ENCODE assay signal across 8 cellular contexts in genomic region chr12:109461049-109461845, GRCh38. TPM values are rescaled to one million over a fixed set of nuclear protein-coding genes. Genes with fewer than 3 reads are reported as not detected.
DNase-seq lines count a peak whose midpoint lies in the region; ATAC-seq and TF ChIP-seq lines count a peak whose summit lies in the region.

No MANE protein-coding gene starts in this region.

- BruUV-seq in MCF 10A (replicated peaks; lab: Mats Ljungman, UMichigan), result no TSS peak

- intact Hi-C loops in MCF 10A (cut with micrococcal nuclease), result no loop called here

- peak overlapping the region; percentile 98 to 100 for H2BK12ac ChIP-seq in mesenchymal stem cell (ENCODE audit: low read length in 2 of 2)

- peaks cover 54% of the 10 kb centered on the region for H3K36me3 ChIP-seq in CD4-positive, CD25-positive, alpha-beta regulatory T cell (ENCODE audit: control insufficient read depth, insufficient read depth, low read length)
- peaks cover 55% of the 10 kb centered on the region for H3K36me3 ChIP-seq in MG63
- peaks cover 35 to 45% of the 10 kb centered on the region in 2 experiments for H3K36me3 ChIP-seq in mesenchymal stem cell (ENCODE audit: control insufficient read depth in 1 of 2, insufficient read depth in 2 of 2, low read depth in 1 of 2, low read length in 2 of 2)
- H3K36me3 ChIP-seq in HAP-1 (replicated peaks), result peaks cover 27% of the 10 kb centered on the region

- in situ Hi-C loops in HAP-1 (cut with MboI; ENCODE audit: low sequenced_read_pairs), result no loop called here

- no peaks in the 10 kb centered on the region for H3K27me3 Mint-ChIP-seq in CD4-positive, CD25-positive, alpha-beta regulatory T cell
- no peaks in the 10 kb centered on the region for H3K27me3 Mint-ChIP-seq in MCF 10A (ENCODE audit: insufficient read depth, unreplicated experiment)

- TF ChIP-seq CTCF in MCF 10A (IDR thresholded peaks at IDR 0.05; ENCODE audit: unreplicated experiment), result no peak

- peak overlapping the region; percentile 99 for H3K4ac ChIP-seq in mesenchymal stem cell (ENCODE audit: low read depth in 1 of 2, low read length in 2 of 2)

- CTCF ChIA-PET in MCF 10A (lab: Yijun Ruan, JAX), result interaction anchor here (0.6 to 2.3 kb wide), 5 partner anchors 10 to 135 kb away, joined by 3 to 8 read pairs (median 3); partner anchors contain the start of gene KCTD10

- H3K27ac Mint-ChIP-seq in CD4-positive, CD25-positive, alpha-beta regulatory T cell, result peak overlapping the region; percentile 52 to 86 (median 69)
- peak overlapping the region; percentile 97 for H3K27ac Mint-ChIP-seq in MCF 10A (ENCODE audit: low read depth, unreplicated experiment)

- H3K36me3 Mint-ChIP-seq in CD4-positive, CD25-positive, alpha-beta regulatory T cell, result peaks cover 47% of the 10 kb centered on the region
- H3K36me3 Mint-ChIP-seq in MCF 10A (ENCODE audit: insufficient read depth, unreplicated experiment), result peaks cover 59% of the 10 kb centered on the region

- no peak overlapping the region for H2AFZ ChIP-seq in mesenchymal stem cell (ENCODE audit: low read depth, low read length)

- peak overlapping the region; percentile 77 for H2AK5ac ChIP-seq in mesenchymal stem cell (ENCODE audit: low read length, severe bottlenecking)

- POLR2A ChIA-PET in MCF 10A (lab: Yijun Ruan, JAX), result interaction anchor here (0.5 to 6.0 kb wide), 9 partner anchors 12 to 1777 kb away, joined by 3 to 130 read pairs (median 4); partner anchors contain the start of genes KCTD10, MMAB, MVK and UBE3B

- H3K4me1 Mint-ChIP-seq in CD4-positive, CD25-positive, alpha-beta regulatory T cell, result peaks cover 0 to 63% (median 27%) of the 10 kb centered on the region in 4 donors
- H3K4me1 Mint-ChIP-seq in MCF 10A (ENCODE audit: insufficient read depth, unreplicated experiment), result peaks cover 53% of the 10 kb centered on the region

- H2BK5ac ChIP-seq in mesenchymal stem cell (ENCODE audit: low read depth, low read length, poor library complexity, severe bottlenecking), result peak overlapping the region; percentile 33

- no peak overlapping the region for H3K27ac ChIP-seq in CD4-positive, CD25-positive, alpha-beta regulatory T cell (ENCODE audit: insufficient read depth, low read length, poor library complexity, severe bottlenecking)
- H3K27ac ChIP-seq in mesenchymal stem cell (ENCODE audit: low read length, poor library complexity, severe bottlenecking), result peak overlapping the region; percentile 100

- no peaks in the 10 kb centered on the region for H3K9me3 Mint-ChIP-seq in CD4-positive, CD25-positive, alpha-beta regulatory T cell
- no peaks in the 10 kb centered on the region for H3K9me3 Mint-ChIP-seq in MCF 10A (ENCODE audit: unreplicated experiment)

- H3K4me3 ChIP-seq in CD4-positive, CD25-positive, alpha-beta regulatory T cell (ENCODE audit: low read depth, low read length), result no peak overlapping the region
- H3K4me3 ChIP-seq in MG63 (no peak overlapping the region), mesenchymal stem cell (ENCODE audit: insufficient read depth in 1 of 2, low read depth in 1 of 2, low read length in 2 of 2) (peak overlapping the region in 1 of 2 experiments; percentile 12), HAP-1 (no peak overlapping the region)

- peaks cover 7% of the 10 kb centered on the region for H3K4me1 ChIP-seq in CD4-positive, CD25-positive, alpha-beta regulatory T cell (ENCODE audit: control insufficient read depth, insufficient read depth, low read length, poor library complexity, severe bottlenecking)
- peaks cover 48% of the 10 kb centered on the region for H3K4me1 ChIP-seq in mesenchymal stem cell (ENCODE audit: control insufficient read depth, insufficient read depth, low read depth, low read length)
- peaks cover 17% of the 10 kb centered on the region for H3K4me1 ChIP-seq in HAP-1

- H3K23ac ChIP-seq in mesenchymal stem cell (ENCODE audit: low read length in 2 of 2), result peak overlapping the region in 1 of 2 experiments; percentile 84

- H3K27me3 ChIP-seq in CD4-positive, CD25-positive, alpha-beta regulatory T cell (ENCODE audit: control insufficient read depth, insufficient read depth, low read length), result no peaks in the 10 kb centered on the region
- H3K27me3 ChIP-seq in MG63, result no peaks in the 10 kb centered on the region
- H3K27me3 ChIP-seq in mesenchymal stem cell (ENCODE audit: control insufficient read depth in 1 of 2, insufficient read depth in 1 of 2, low read length in 2 of 2), result no peaks in the 10 kb centered on the region
- no peaks in the 10 kb centered on the region for H3K27me3 ChIP-seq in HAP-1 (ENCODE audit: low read depth)

- peak overlapping the region; percentile 95 for H2BK120ac ChIP-seq in mesenchymal stem cell (ENCODE audit: low read depth, low read length)

- peak in 1 of 3 donors; percentile 15 for DNase-seq in CD4-positive, CD25-positive, alpha-beta regulatory T cell
- DNase-seq in MG63 (peak; percentile 38), MCF 10A (ENCODE audit: unreplicated experiment) (no peak), mesenchymal stem cell (peak; percentile 93), HAP-1 (ENCODE audit: low spot score in 2 of 2) (no peak), NCI-H1694 treated with DMSO at 0.1 percent for 48 hours (lab: John Stamatoyannopoulos, UW) (no peak), NCI-H1417 (lab: John Stamatoyannopoulos, UW) (no peak)

- peak overlapping the region; percentile 95 for H3K9ac ChIP-seq in mesenchymal stem cell (ENCODE audit: low read length)

- peak overlapping the region; percentile 100 for H4K91ac ChIP-seq in mesenchymal stem cell (ENCODE audit: low read length)

- peaks cover 5% of the 10 kb centered on the region for H3K79me1 ChIP-seq in mesenchymal stem cell (replicated peaks; ENCODE audit: low read length, poor library complexity, severe bottlenecking)

- H2BK15ac ChIP-seq in mesenchymal stem cell (ENCODE audit: low read depth, poor library complexity, severe bottlenecking), result peak overlapping the region; percentile 99

- H3K4me3 Mint-ChIP-seq in CD4-positive, CD25-positive, alpha-beta regulatory T cell, result no peak overlapping the region
- H3K4me3 Mint-ChIP-seq in MCF 10A (ENCODE audit: unreplicated experiment), result peak overlapping the region; percentile 41

- H3K9me3 ChIP-seq in CD4-positive, CD25-positive, alpha-beta regulatory T cell (ENCODE audit: control insufficient read depth in 2 of 2, low read length in 2 of 2), result no peaks in the 10 kb centered on the region
- no peaks in the 10 kb centered on the region for H3K9me3 ChIP-seq in MG63
- no peaks in the 10 kb centered on the region for H3K9me3 ChIP-seq in mesenchymal stem cell (ENCODE audit: control insufficient read depth, low read length)
- H3K9me3 ChIP-seq in HAP-1, result no peaks in the 10 kb centered on the region

- no peak overlapping the region for H3K4me2 ChIP-seq in mesenchymal stem cell (ENCODE audit: low read length, poor library complexity, severe bottlenecking)

- no peak for ATAC-seq in CD4-positive, CD25-positive, alpha-beta regulatory T cell (ENCODE audit: low read depth in 2 of 2)
- no peak for ATAC-seq in GM18858 (IDR thresholded peaks at IDR 0.05; ENCODE audit: unreplicated experiment)

- peak overlapping the region in 1 of 2 experiments; percentile 82 for H3K14ac ChIP-seq in mesenchymal stem cell (ENCODE audit: low read length in 2 of 2)

- H4K8ac ChIP-seq in mesenchymal stem cell (ENCODE audit: low read length), result peak overlapping the region; percentile 99

- 41% methylated on average over 8 of the region's 8 CpGs for WGBS in mesenchymal stem cell

- peak overlapping the region; percentile 64 to 99 for H3K18ac ChIP-seq in mesenchymal stem cell (ENCODE audit: low read depth in 1 of 2, low read length in 2 of 2)

RNA-seq across cellular contexts. Expression of gene KCTD10, which starts 15.9 kb away (rescaled TPM):
- total RNA-seq in CD4-positive, CD25-positive, alpha-beta regulatory T cell, result 38.7 TPM
- 10 to 100 TPM; 26.4 to 32.3 (median 28.7) TPM for polyA plus RNA-seq in CD4-positive, CD25-positive, alpha-beta regulatory T cell
- 92.0 and 101 TPM in 2 replicates for total RNA-seq in MG63 (2014; rRNA removed; shearing (Covaris generic); ENCODE audit: low replicate concordance)
- total RNA-seq in MCF 10A (2022), result 44.9 and 45.7 TPM in 2 replicates
- 139 TPM for polyA plus RNA-seq in mesenchymal stem cell (2013, experiment 1 of 2)
- 132 TPM for polyA plus RNA-seq in mesenchymal stem cell (2013, experiment 2 of 2)

RNA-seq across cellular contexts. Expression of gene UBE3B, which starts 16.2 kb away (rescaled TPM):
- total RNA-seq in CD4-positive, CD25-positive, alpha-beta regulatory T cell, result 38.2 TPM
- polyA plus RNA-seq in CD4-positive, CD25-positive, alpha-beta regulatory T cell, result 10 to 100 TPM; 16.8 to 24.4 (median 20.9) TPM
- 12.9 and 18.8 TPM in 2 replicates for total RNA-seq in MG63 (2014; rRNA removed; shearing (Covaris generic); ENCODE audit: low replicate concordance)
- total RNA-seq in MCF 10A (2022), result 38.6 and 40.0 TPM in 2 replicates
- 19.1 TPM for polyA plus RNA-seq in mesenchymal stem cell (2013, experiment 1 of 2)
- 19.2 TPM for polyA plus RNA-seq in mesenchymal stem cell (2013, experiment 2 of 2)

Comparison
In these comparisons a context has a peak if more than half of its experiments do, and no peak if none do; other contexts are left out.
1. DNase-seq: peak in MG63 (single experiment) and mesenchymal stem cell (single experiment); none in MCF 10A (single experiment), HAP-1 (0 of 2), NCI-H1694 treated with DMSO at 0.1 percent for 48 hours (single experiment) and NCI-H1417 (0 of 3).